8 cellular contexts compared by ENCODE assay signal in the genomic region with DNA sequence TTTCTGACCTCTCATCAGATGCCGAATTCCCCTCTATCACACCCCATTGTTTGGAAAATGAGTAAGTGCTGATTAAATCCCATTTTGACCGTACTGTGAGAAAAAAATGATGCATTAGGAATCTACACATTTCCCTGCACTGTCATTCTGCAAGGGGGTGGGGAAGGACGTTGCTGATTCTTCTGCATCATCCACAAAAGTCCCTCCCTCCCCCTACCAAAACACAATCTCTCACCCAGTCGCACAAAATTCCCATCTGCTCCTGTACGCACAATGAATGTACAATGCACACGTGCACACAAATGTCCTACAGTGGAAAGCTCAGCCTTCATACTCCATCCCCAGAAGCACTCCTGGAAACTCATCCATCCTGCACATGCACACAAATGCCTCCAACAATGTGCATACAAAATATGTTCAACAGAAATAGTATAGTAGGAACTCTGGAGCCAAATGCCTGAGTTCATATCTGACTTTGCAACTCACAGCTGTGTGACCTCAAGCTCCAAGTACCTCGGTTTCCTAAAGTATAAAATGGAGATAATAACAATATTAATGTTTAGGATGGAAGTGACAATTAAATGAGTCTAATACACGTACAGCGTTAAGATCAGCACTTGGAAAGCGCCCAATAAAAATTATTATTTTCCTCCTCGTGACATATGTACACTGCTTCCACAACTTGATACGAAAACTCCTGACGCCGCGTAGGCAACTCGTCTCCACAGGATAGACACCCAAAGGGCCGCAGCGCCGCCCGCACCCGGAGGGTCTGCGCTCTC. TPM values are rescaled to one million over a fixed set of nuclear protein-coding genes. Genes with fewer than 3 reads are reported as not detected.
A peak's percentile ranks its signal among the peaks of the same experiment; 100 is the strongest.
DNase-seq lines count a peak whose midpoint lies in the region; ATAC-seq and TF ChIP-seq lines count a peak whose summit lies in the region.

No MANE protein-coding gene starts in this region.

- peak overlapping the region; percentile 74; the same call in 1 of the 2 replicates for H2AK5ac ChIP-seq in IMR-90 (ENCODE audit: low read depth, low read length)

- intact Hi-C loops in IMR-90 (cut with micrococcal nuclease) = no loop called here

- peak overlapping the region; percentile 90 for H3K27ac ChIP-seq in DND-41 (ENCODE audit: low read length)
- peak overlapping the region; percentile 100 for H3K27ac ChIP-seq in IMR-90 (ENCODE audit: insufficient read depth, low read length)

- H3K27me3 ChIP-seq in DND-41 (ENCODE audit: insufficient read depth, low read length, poor library complexity) (no peaks in the 10 kb centered on the region), IMR-90 (ENCODE audit: control insufficient read depth, insufficient read depth, low read length) (no peaks in the 10 kb centered on the region)

- dilution Hi-C loops in IMR-90 (cut with HindIII; ENCODE audit: low sequenced_read_pairs, unreplicated experiment) = no loop called here

- peaks cover 38% of the 10 kb centered on the region for H4K20me1 ChIP-seq in DND-41 (ENCODE audit: insufficient read depth, low read length)
- peaks cover 47% of the 10 kb centered on the region for H4K20me1 ChIP-seq in IMR-90 (ENCODE audit: insufficient read depth, low read length)

- H2BK120ac ChIP-seq in IMR-90 (ENCODE audit: low read depth, low read length) = peak overlapping the region; percentile 4; the same call in 1 of the 2 replicates

- no peak for TF ChIP-seq RAD21 in IMR-90 (IDR thresholded peaks at IDR 0.05; ENCODE audit: low read length)

- DNase-seq in DND-41 = no peak
- peak; percentile 82 for DNase-seq in IMR-90
- no peak for DNase-seq in activated naive CD4-positive, alpha-beta T cell treated with anti-CD3 and anti-CD28 coated beads, Interleukin-2, amount 50 U/mL, for 72 hours (ENCODE audit: low spot score in 2 of 2)
- peak; percentile 43 for DNase-seq in stimulated activated CD8-positive, alpha-beta memory T cell treated with anti-CD3 and anti-CD28 coated beads, Interleukin-12 subunit alpha, Interleukin-12 subunit beta, amount 100 ng/mL, for 24 hours (ENCODE audit: extremely low read depth)
- no peak for DNase-seq in islet precursor cell

- peak overlapping the region; percentile 50 for H3K14ac ChIP-seq in IMR-90 (replicated peaks; ENCODE audit: low read depth, low read length)

- H4K91ac ChIP-seq in IMR-90 (ENCODE audit: insufficient read depth, low read depth, low read length) = 0 out of 2 replicates have a peak overlapping the region, but pooled peaks have one; percentile 20

- WGBS in IMR-90 (ENCODE audit: extremely low coverage in 2 of 2, insufficient read length in 1 of 2), 2 experiments = 4% methylated on average over 7 of the region's 22 CpGs; no CpG with 5 or more reads in 1 of the 2 experiments

- peak overlapping the region; percentile 73 for H3K23ac ChIP-seq in IMR-90 (ENCODE audit: low read depth, low read length)

- peak overlapping the region; percentile 91 for H3K4ac ChIP-seq in IMR-90 (ENCODE audit: low read depth, low read length)

- H2AFZ ChIP-seq in DND-41 (ENCODE audit: low read depth, low read length) (peak overlapping the region; percentile 90), IMR-90 (replicated peaks; ENCODE audit: low read length, poor library complexity) (peak overlapping the region; percentile 97)

- H2AK9ac ChIP-seq in IMR-90 (replicated peaks; ENCODE audit: low read depth, low read length, poor library complexity) = peak overlapping the region; percentile 99

- peak overlapping the region in 1 of 2 experiments; percentile 37; a peak in 2 of 4 replicates for H4K8ac ChIP-seq in IMR-90 (ENCODE audit: low read depth in 2 of 2, low read length in 2 of 2)

- H3K79me1 ChIP-seq in IMR-90 (ENCODE audit: low read depth in 1 of 2, low read length in 2 of 2) = peaks cover 24 to 77% of the 10 kb centered on the region in 2 experiments; a peak in 3 of 4 replicates

- H3K56ac ChIP-seq in IMR-90 (ENCODE audit: extremely low read depth, insufficient read depth, low read length) = peak overlapping the region; percentile 42; the same call in 1 of the 2 replicates

- no peak overlapping the region for H2BK20ac ChIP-seq in IMR-90 (ENCODE audit: low read depth, low read length)

- no peak for TF ChIP-seq CTCF in DND-41 (IDR thresholded peaks at IDR 0.05; ENCODE audit: borderline replicate concordance, extremely low read depth, low read length, poor library complexity, severe bottlenecking)
- TF ChIP-seq CTCF in IMR-90 (conservative IDR thresholded peaks at IDR 0.05; ENCODE audit: low read depth, low read length) = no peak

- H3K9ac ChIP-seq in DND-41 (ENCODE audit: low read depth, low read length) = peak overlapping the region; percentile 79
- H3K9ac ChIP-seq in IMR-90 (ENCODE audit: low read depth, low read length) = peak overlapping the region; percentile 97

- H3K9me3 Mint-ChIP-seq in activated naive CD4-positive, alpha-beta T cell treated with anti-CD3 and anti-CD28 coated beads, Interleukin-2, amount 50 U/mL, for 72 hours = no peaks in the 10 kb centered on the region

- peaks cover 51 to 52% of the 10 kb centered on the region in 2 donors for H3K36me3 Mint-ChIP-seq in activated naive CD4-positive, alpha-beta T cell treated with anti-CD3 and anti-CD28 coated beads, Interleukin-2, amount 50 U/mL, for 72 hours

- in situ Hi-C loops in IMR-90 (cut with MboI; ENCODE audit: low sequenced_read_pairs) = no loop called here

- no peak for TF ChIP-seq POLR2A in IMR-90 (IDR thresholded peaks at IDR 0.05; ENCODE audit: low read depth, low read length)

- H3K4me1 ChIP-seq in DND-41 (ENCODE audit: insufficient read depth, low read length) (peaks cover 44% of the 10 kb centered on the region), IMR-90 (ENCODE audit: control insufficient read depth, insufficient read depth, low read length) (peaks cover 22% of the 10 kb centered on the region)

- no peaks in the 10 kb centered on the region for H3K9me3 ChIP-seq in DND-41 (ENCODE audit: insufficient read depth, low read length, severe bottlenecking)
- H3K9me3 ChIP-seq in IMR-90 (ENCODE audit: control insufficient read depth, insufficient read depth, low read length) = no peaks in the 10 kb centered on the region
- H3K9me3 ChIP-seq in iPS-18c (ENCODE audit: control insufficient read depth, insufficient read depth, low read length) = peaks cover 2% of the 10 kb centered on the region

- H3K36me3 ChIP-seq in DND-41 (ENCODE audit: insufficient read depth, low read length) = peaks cover 22% of the 10 kb centered on the region
- peaks cover 8% of the 10 kb centered on the region for H3K36me3 ChIP-seq in IMR-90 (ENCODE audit: control insufficient read depth, insufficient read depth, low read length)

- BruUV-seq in IMR-90 (replicated peaks; lab: Mats Ljungman, UMichigan) = no TSS peak

- CTCF ChIA-PET in IMR-90 (lab: Yijun Ruan, JAX) = interaction anchor here (0.6 to 1.0 kb wide), 4 partner anchors 9 to 36 kb away, joined by 3 to 7 read pairs (median 4); no protein-coding TSS in a partner anchor

- no peak for ATAC-seq in DND-41 (ENCODE audit: insufficient read depth, low read depth)
- peak; percentile 2; the same call in 1 of the 2 replicates for ATAC-seq in IMR-90 (ENCODE audit: low read depth)
- ATAC-seq in activated naive CD4-positive, alpha-beta T cell treated with anti-CD3 and anti-CD28 coated beads, Interleukin-2, amount 50 U/mL, for 72 hours = peak in 1 of 2 donors; percentile 18
- no peak for ATAC-seq in GM19035 (IDR thresholded peaks at IDR 0.05; ENCODE audit: unreplicated experiment)
- ATAC-seq in HG02938 (IDR thresholded peaks at IDR 0.05; ENCODE audit: unreplicated experiment) = no peak

- H3K79me2 ChIP-seq in DND-41 (ENCODE audit: insufficient read depth, low read length) = peaks cover 72% of the 10 kb centered on the region

- H3K4me3 ChIP-seq in DND-41 (ENCODE audit: low read depth in 1 of 2, low read length in 2 of 2) = peak overlapping the region; percentile 38 to 74
- peak overlapping the region; percentile 89 for H3K4me3 ChIP-seq in IMR-90 (ENCODE audit: insufficient read depth, low read depth, low read length)
- H3K4me3 ChIP-seq in iPS-18c (ENCODE audit: insufficient read depth, low read depth, low read length) = peak overlapping the region; percentile 96

- H2BK15ac ChIP-seq in IMR-90 (ENCODE audit: low read depth, low read length) = no peak overlapping the region

- H3K27ac Mint-ChIP-seq in activated naive CD4-positive, alpha-beta T cell treated with anti-CD3 and anti-CD28 coated beads, Interleukin-2, amount 50 U/mL, for 72 hours = peak overlapping the region; percentile 32 to 89

- POLR2A ChIA-PET in IMR-90 (lab: Charles Lee; ENCODE audit: unreplicated experiment) = interaction anchor here (0.6 kb wide), 1 partner anchor 14 kb away, joined by 3 read pairs; no protein-coding TSS in a partner anchor

- H3K9me1 ChIP-seq in IMR-90 (ENCODE audit: insufficient read depth, low read length) = peaks cover 36% of the 10 kb centered on the region

- peak overlapping the region; percentile 97 for H2BK5ac ChIP-seq in IMR-90 (ENCODE audit: low read depth, low read length, poor library complexity, severe bottlenecking)

- H3K4me2 ChIP-seq in DND-41 (ENCODE audit: insufficient read depth, low read length) (peak overlapping the region; percentile 73), IMR-90 (ENCODE audit: low read depth, low read length) (peak overlapping the region; percentile 98)

- H4K5ac ChIP-seq in IMR-90 (ENCODE audit: low read depth, low read length) = no peak overlapping the region

- H3K18ac ChIP-seq in IMR-90 (ENCODE audit: low read depth, low read length) = peak overlapping the region; percentile 16; the same call in 1 of the 2 replicates

TF ChIP-seq in IMR-90, 13 proteins besides CTCF, POLR2A, EP300 and RAD21 (continues in another document):
- no peak for TF ChIP-seq SMC3 (IDR thresholded peaks at IDR 0.05; ENCODE audit: low read depth, low read length)
- TF ChIP-seq, protein P1, sequence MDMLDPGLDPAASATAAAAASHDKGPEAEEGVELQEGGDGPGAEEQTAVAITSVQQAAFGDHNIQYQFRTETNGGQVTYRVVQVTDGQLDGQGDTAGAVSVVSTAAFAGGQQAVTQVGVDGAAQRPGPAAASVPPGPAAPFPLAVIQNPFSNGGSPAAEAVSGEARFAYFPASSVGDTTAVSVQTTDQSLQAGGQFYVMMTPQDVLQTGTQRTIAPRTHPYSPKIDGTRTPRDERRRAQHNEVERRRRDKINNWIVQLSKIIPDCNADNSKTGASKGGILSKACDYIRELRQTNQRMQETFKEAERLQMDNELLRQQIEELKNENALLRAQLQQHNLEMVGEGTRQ (IDR thresholded peaks at IDR 0.05; ENCODE audit: low read depth, low read length) = peak; percentile 13; the same call in 1 of the 2 replicates

RNA-seq across cellular contexts. Expression of a gene that starts 0.8 kb away (rescaled TPM):
- total RNA-seq in IMR-90 (2012; rRNA removed) = 88.0 and 92.8 TPM in 2 replicates
- 63.8 and 67.1 TPM in 2 replicates for polyA plus RNA-seq in IMR-90 (2012; rRNA removed)
- 62.2 and 66.5 TPM in 2 replicates for polyA plus RNA-seq in IMR-90 (2012; cell fraction: cytosol; rRNA removed)
- 59.0 and 59.6 TPM in 2 replicates for polyA plus RNA-seq in IMR-90 (2012; cell fraction: nucleus; rRNA removed; ENCODE audit: low replicate concordance)
- 100 to 1,000 TPM; 221 to 276 TPM for total RNA-seq in activated naive CD4-positive, alpha-beta T cell treated with anti-CD3 and anti-CD28 coated beads, Interleukin-2, amount 50 U/mL, for 72 hours

RNA-seq across cellular contexts. Expression of a gene that starts 59.6 kb away (rescaled TPM):
- total RNA-seq in IMR-90 (2012; rRNA removed) = 0.28 and 0.36 TPM in 2 replicates
- polyA plus RNA-seq in IMR-90 (2012; rRNA removed) = 1.0 and 1.3 TPM in 2 replicates
- polyA plus RNA-seq in IMR-90 (2012; cell fraction: cytosol; rRNA removed) = 0.89 and 1.2 TPM in 2 replicates
- 0.37 and 0.38 TPM in 2 replicates for polyA plus RNA-seq in IMR-90 (2012; cell fraction: nucleus; rRNA removed; ENCODE audit: low replicate concordance)
- under 1 TPM in 1 of 2 donors, not detected in 1; 0.23 TPM for total RNA-seq in activated naive CD4-positive, alpha-beta T cell treated with anti-CD3 and anti-CD28 coated beads, Interleukin-2, amount 50 U/mL, for 72 hours

Comparison
In these comparisons a context has a peak if more than half of its experiments do, and no peak if none do; other contexts are left out.
1. DNase-seq: peak in IMR-90 (single experiment) and stimulated activated CD8-positive, alpha-beta memory T cell treated with anti-CD3 and anti-CD28 coated beads, Interleukin-12 subunit alpha, Interleukin-12 subunit beta, amount 100 ng/mL, for 24 hours (single experiment); none in DND-41 (single experiment), activated naive CD4-positive, alpha-beta T cell treated with anti-CD3 and anti-CD28 coated beads, Interleukin-2, amount 50 U/mL, for 72 hours (0 of 2) and islet precursor cell (single experiment).
2. Peak in every context shown above with its lines, with median percentiles within 50 percentile points of each other: H3K4me3 ChIP-seq.